In the genomic region with DNA sequence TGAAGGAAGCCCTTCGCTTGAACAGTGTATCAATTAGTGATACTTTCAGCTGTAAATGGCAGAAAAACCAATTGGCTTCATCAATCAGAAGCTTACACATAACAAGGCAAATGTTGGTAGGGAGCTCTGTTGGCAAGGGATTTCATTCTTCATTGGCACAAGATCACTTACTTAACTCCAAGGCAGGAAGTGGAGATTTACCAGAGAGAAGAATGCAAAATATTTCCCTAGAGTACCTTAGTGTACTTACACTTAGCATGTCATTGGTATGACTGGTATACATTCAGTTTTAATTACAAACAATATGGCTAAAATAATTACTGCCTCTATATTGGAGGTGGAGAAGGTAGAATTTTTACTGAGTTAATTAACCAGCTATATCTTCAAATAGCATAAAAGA, we compare ENCODE assay signal across 14 cellular contexts.
DNase-seq lines count a peak whose midpoint lies in the region; ATAC-seq and TF ChIP-seq lines count a peak whose summit lies in the region.
"Had no signal": no experiment of that assay in that cellular context is flagged by ENCODE, and none has a peak within 500 bp of the region (broad histone marks: within the 10 kb centered on the region; RNA-seq: fewer than 3 reads in every experiment).

No MANE protein-coding gene starts in this region.

- POLR2A ChIA-PET in A673 (lab: Charles Lee; ENCODE audit: low non-redundant PET), result no interaction called here

- intact Hi-C loops in A673 (cut with micrococcal nuclease; ENCODE audit: unreplicated experiment), result no loop called here
- intact Hi-C loops in lower lobe of right lung (cut with DNase I), result no loop called here

- H3K9me3 ChIP-seq in A673 (ENCODE audit: low read depth, low read length, poor library complexity, severe bottlenecking) (no peaks in the 10 kb centered on the region), lower lobe of right lung (no peaks in the 10 kb centered on the region)
- H3K9me3 ChIP-seq: Caco-2, HAP-1 had no signal

- H3K27me3 ChIP-seq in A673 (replicated peaks; ENCODE audit: insufficient read depth, low read depth, low read length, poor library complexity) (no peaks in the 10 kb centered on the region), lower lobe of right lung (ENCODE audit: low read depth) (no peaks in the 10 kb centered on the region)

- DNase-seq in A673 (ENCODE audit: low spot score) (peak; percentile 7), HT1080 (ENCODE audit: low read depth) (peak; percentile 19), NCI-H446 treated with DMSO at 0.1 percent for 48 hours (lab: John Stamatoyannopoulos, UW) (peak; percentile 60), retinal pigment epithelial cell (ENCODE audit: low read depth) (peak; percentile 84), HuH-7.5 (ENCODE audit: low spot score) (no peak), lower lobe of right lung (no peak)
- DNase-seq: AML-193; Caco-2; CD4-positive, alpha-beta T cell; IMR-90; KBM-7 had no signal

- TF ChIP-seq CTCF in A673 (conservative IDR thresholded peaks at IDR 0.05; ENCODE audit: low read depth, low read length) (no peak), retinal pigment epithelial cell (conservative IDR thresholded peaks at IDR 0.05; ENCODE audit: low read depth, low read length) (no peak), lower lobe of right lung (IDR thresholded peaks at IDR 0.05) (no peak)

- CTCF ChIA-PET in A673 (lab: Charles Lee), result no interaction called here

- H3K36me3 ChIP-seq in A673 (ENCODE audit: insufficient read depth, low read length, poor library complexity, severe bottlenecking) (no peaks in the 10 kb centered on the region), lower lobe of right lung (no peaks in the 10 kb centered on the region)
- H3K36me3 ChIP-seq: HAP-1 had no signal

- H3K27ac ChIP-seq in A673 (ENCODE audit: low read depth, low read length, poor library complexity, severe bottlenecking) (no peak overlapping the region), lower lobe of right lung (no peak overlapping the region)
- H3K27ac ChIP-seq: C4-2B had no signal

- ATAC-seq in lower lobe of right lung (no peak), GM19455 (IDR thresholded peaks at IDR 0.05; ENCODE audit: unreplicated experiment) (no peak)

- no TSS peak for BruUV-seq in A673 (replicated peaks; lab: Mats Ljungman, UMichigan)

- H3K4me1 ChIP-seq in A673 (ENCODE audit: insufficient read depth, low read length, poor library complexity, severe bottlenecking) (no peaks in the 10 kb centered on the region), lower lobe of right lung (no peaks in the 10 kb centered on the region)
- H3K4me1 ChIP-seq: Caco-2, HAP-1 had no signal

- H3K4me3 ChIP-seq in A673 (ENCODE audit: low read depth, low read length, poor library complexity, severe bottlenecking) (no peak overlapping the region), retinal pigment epithelial cell (ENCODE audit: low read length) (no peak overlapping the region), lower lobe of right lung (no peak overlapping the region)
- H3K4me3 ChIP-seq: HAP-1 had no signal

Comparison
In these comparisons a context has a peak if more than half of its experiments do, and no peak if none do; other contexts are left out.
1. DNase-seq: peak in A673 (single experiment), HT1080 (single experiment), NCI-H446 treated with DMSO at 0.1 percent for 48 hours (single experiment) and retinal pigment epithelial cell (single experiment); none in HuH-7.5 (single experiment) and lower lobe of right lung (single experiment).